ENCODE assay signal across 15 cellular contexts in genomic region chr10:61301560-61301959, GRCh38.
A peak's percentile ranks its signal among the peaks of the same experiment; 100 is the strongest.
DNase-seq lines count a peak whose midpoint lies in the region; ATAC-seq and TF ChIP-seq lines count a peak whose summit lies in the region.
"Had no signal": no experiment of that assay in that cellular context is flagged by ENCODE, and none has a peak within 500 bp of the region (broad histone marks: within the 10 kb centered on the region; RNA-seq: fewer than 3 reads in every experiment).

No MANE protein-coding gene starts in this region.

- intact Hi-C loops in Caco-2 (cut with micrococcal nuclease; ENCODE audit: unreplicated experiment): no loop called here

- no peaks in the 10 kb centered on the region for H3K4me1 Mint-ChIP-seq in Caco-2 (ENCODE audit: low read depth, unreplicated experiment)
- H3K4me1 Mint-ChIP-seq: CD4-positive, alpha-beta memory T cell had no signal

- H3K27me3 ChIP-seq in mesenchymal stem cell (ENCODE audit: control insufficient read depth in 1 of 2, insufficient read depth in 1 of 2, low read length in 2 of 2) (no peaks in the 10 kb centered on the region), Caco-2 (replicated peaks; ENCODE audit: control insufficient read depth, insufficient read depth, low read length) (no peaks in the 10 kb centered on the region)

- no peak overlapping the region for H3K4me3 Mint-ChIP-seq in Caco-2 (ENCODE audit: unreplicated experiment)
- H3K4me3 Mint-ChIP-seq: CD4-positive, alpha-beta memory T cell; HFFc6 had no signal

- H3K18ac ChIP-seq in mesenchymal stem cell (ENCODE audit: low read depth in 1 of 2, low read length in 2 of 2): no peak overlapping the region

- no peaks in the 10 kb centered on the region for H3K36me3 ChIP-seq in mesenchymal stem cell (ENCODE audit: control insufficient read depth in 1 of 2, insufficient read depth in 2 of 2, low read depth in 1 of 2, low read length in 2 of 2)
- H3K36me3 ChIP-seq in Caco-2 (ENCODE audit: control insufficient read depth, insufficient read depth, low read length): no peaks in the 10 kb centered on the region

- no peak overlapping the region for H3K23ac ChIP-seq in mesenchymal stem cell (ENCODE audit: low read length in 2 of 2)

- H3K9me3 Mint-ChIP-seq in Caco-2 (ENCODE audit: unreplicated experiment): no peaks in the 10 kb centered on the region

- ATAC-seq in HG03095 (IDR thresholded peaks at IDR 0.05; ENCODE audit: unreplicated experiment): no peak

- peaks cover 12% of the 10 kb centered on the region for H3K27me3 Mint-ChIP-seq in Caco-2 (ENCODE audit: insufficient read depth, unreplicated experiment)

- H3K4me1 ChIP-seq in mesenchymal stem cell (ENCODE audit: control insufficient read depth, insufficient read depth, low read depth, low read length) (no peaks in the 10 kb centered on the region), Caco-2 (no peaks in the 10 kb centered on the region)

- H3K4me2 ChIP-seq in mesenchymal stem cell (ENCODE audit: low read length, poor library complexity, severe bottlenecking): no peak overlapping the region

- CTCF ChIA-PET in Caco-2 (lab: Charles Lee): no interaction called here

- H2AK5ac ChIP-seq in mesenchymal stem cell (ENCODE audit: low read length, severe bottlenecking): no peak overlapping the region

- no peak overlapping the region for H4K8ac ChIP-seq in mesenchymal stem cell (ENCODE audit: low read length)

- H3K4me3 ChIP-seq in mesenchymal stem cell (ENCODE audit: insufficient read depth in 1 of 2, low read depth in 1 of 2, low read length in 2 of 2) (no peak overlapping the region), Caco-2 (ENCODE audit: low read depth, low read length) (no peak overlapping the region)

- H3K27ac ChIP-seq in mesenchymal stem cell (ENCODE audit: low read length, poor library complexity, severe bottlenecking): no peak overlapping the region

- TF ChIP-seq CTCF in Caco-2 (IDR thresholded peaks at IDR 0.05; ENCODE audit: insufficient read depth in 1 of 2, low read depth in 1 of 2, low read length in 1 of 2, severe bottlenecking in 1 of 2, unreplicated experiment in 1 of 2): no peak

- DNase-seq in RPMI7951 (ENCODE audit: low read depth) (peak; percentile 38), dedifferentiated amniotic fluid mesenchymal stem cell (ENCODE audit: extremely low spot score) (peak; percentile 80), mesenchymal stem cell (no peak), NCI-H1694 (lab: John Stamatoyannopoulos, UW) (no peak), HCEC 1CT (no peak), Caco-2 (no peak)
- DNase-seq: CD4-positive, alpha-beta memory T cell; DMS79; HFFc6; NCI-H1930; NCI-H69; RPMI8226; SIG-M5; SW 1271 had no signal

- H4K91ac ChIP-seq in mesenchymal stem cell (ENCODE audit: low read length): no peak overlapping the region

- POLR2A ChIA-PET in Caco-2 (lab: Charles Lee): no interaction called here

- H3K79me1 ChIP-seq in mesenchymal stem cell (replicated peaks; ENCODE audit: low read length, poor library complexity, severe bottlenecking): no peaks in the 10 kb centered on the region

- no TSS peak for BruUV-seq in Caco-2 (replicated peaks; lab: Mats Ljungman, UMichigan)

- H2AFZ ChIP-seq in mesenchymal stem cell (ENCODE audit: low read depth, low read length): no peak overlapping the region

- H3K14ac ChIP-seq in mesenchymal stem cell (ENCODE audit: low read length in 2 of 2): no peak overlapping the region

- H3K27ac Mint-ChIP-seq in Caco-2 (ENCODE audit: unreplicated experiment): no peak overlapping the region
- H3K27ac Mint-ChIP-seq: CD4-positive, alpha-beta memory T cell; HFFc6 had no signal

- peak overlapping the region; percentile 64 for H3K9ac ChIP-seq in mesenchymal stem cell (ENCODE audit: low read length)

- no peak overlapping the region for H2BK120ac ChIP-seq in mesenchymal stem cell (ENCODE audit: low read depth, low read length)

- 100% methylated on average over 1 of the region's 2 CpGs for WGBS in mesenchymal stem cell

- no peaks in the 10 kb centered on the region for H3K36me3 Mint-ChIP-seq in Caco-2 (ENCODE audit: insufficient read depth, unreplicated experiment)
- H3K36me3 Mint-ChIP-seq: CD4-positive, alpha-beta memory T cell had no signal

- H2BK12ac ChIP-seq in mesenchymal stem cell (ENCODE audit: low read length in 2 of 2): no peak overlapping the region

- H2BK5ac ChIP-seq in mesenchymal stem cell (ENCODE audit: low read depth, low read length, poor library complexity, severe bottlenecking): no peak overlapping the region

- peaks cover 10% of the 10 kb centered on the region for H3K9me3 ChIP-seq in mesenchymal stem cell (ENCODE audit: control insufficient read depth, low read length)
- no peaks in the 10 kb centered on the region for H3K9me3 ChIP-seq in Caco-2

- H2BK15ac ChIP-seq in mesenchymal stem cell (ENCODE audit: low read depth, poor library complexity, severe bottlenecking): no peak overlapping the region

- no peak overlapping the region for H3K4ac ChIP-seq in mesenchymal stem cell (ENCODE audit: low read depth in 1 of 2, low read length in 2 of 2)

Comparison
In these comparisons a context has a peak if more than half of its experiments do, and no peak if none do; other contexts are left out.
1. DNase-seq: peak in RPMI7951 (single experiment) and dedifferentiated amniotic fluid mesenchymal stem cell (single experiment); none in mesenchymal stem cell (single experiment), NCI-H1694 (single experiment), HCEC 1CT (single experiment) and Caco-2 (0 of 2).